In genomic region chr22:41793871-41794270, GRCh38 we compare ENCODE assay signal across 25 cellular contexts. TPM values are rescaled to one million over a fixed set of nuclear protein-coding genes. Genes with fewer than 3 reads are reported as not detected.
A peak's percentile ranks its signal among the peaks of the same experiment; 100 is the strongest.
DNase-seq lines count a peak whose midpoint lies in the region; ATAC-seq, FAIRE-seq and TF ChIP-seq lines count a peak whose summit lies in the region.
"Had no signal": no experiment of that assay in that cellular context is flagged by ENCODE, and none has a peak within 500 bp of the region (broad histone marks: within the 10 kb centered on the region; RNA-seq: fewer than 3 reads in every experiment).

No MANE protein-coding gene starts in this region.

- no peaks in the 10 kb centered on the region for H3K4me1 Mint-ChIP-seq in activated CD8-positive, alpha-beta T cell treated with anti-CD3 and anti-CD28 coated beads, Interleukin-2, amount 10 ng/mL, durations not matched to agents 7 days and 5 days (ENCODE audit: low read depth)
- H3K4me1 Mint-ChIP-seq in activated CD8-positive, alpha-beta T cell treated with anti-CD3 and anti-CD28 coated beads for 36 hours (ENCODE audit: low read depth): peaks cover 9% of the 10 kb centered on the region
- peaks cover under 1% of the 10 kb centered on the region for H3K4me1 Mint-ChIP-seq in CD14-positive monocyte
- peaks cover 9% of the 10 kb centered on the region for H3K4me1 Mint-ChIP-seq in stimulated activated effector memory CD8-positive, alpha-beta T cell treated with anti-CD3 and anti-CD28 coated beads, Interleukin-12 subunit alpha, Interleukin-12 subunit beta, amount 100 ng/mL, for 72 hours

- H3K9me3 ChIP-seq in left lung: no peaks in the 10 kb centered on the region
- H3K9me3 ChIP-seq: BLaER1, HAP-1 had no signal

- POLR2A ChIA-PET in activated CD8-positive, alpha-beta T cell treated with anti-CD3 and anti-CD28 coated beads, Interleukin-2, amount 10 ng/mL, durations not matched to agents 7 days and 5 days (lab: Charles Lee): no interaction called here
- POLR2A ChIA-PET in activated CD8-positive, alpha-beta T cell treated with anti-CD3 and anti-CD28 coated beads for 36 hours (lab: Charles Lee): interaction anchor here (1.6 kb wide), 1 partner anchor 12 kb away, joined by 6 read pairs; no protein-coding TSS in a partner anchor

- H3K36me3 Mint-ChIP-seq in activated CD8-positive, alpha-beta T cell treated with anti-CD3 and anti-CD28 coated beads, Interleukin-2, amount 10 ng/mL, durations not matched to agents 7 days and 5 days (ENCODE audit: low read depth): peaks cover 52% of the 10 kb centered on the region
- H3K36me3 Mint-ChIP-seq in activated CD8-positive, alpha-beta T cell treated with anti-CD3 and anti-CD28 coated beads for 36 hours (ENCODE audit: low read depth): peaks cover 8% of the 10 kb centered on the region
- H3K36me3 Mint-ChIP-seq in CD14-positive monocyte: peaks cover 40 to 42% of the 10 kb centered on the region in 2 donors
- peaks cover 72% of the 10 kb centered on the region for H3K36me3 Mint-ChIP-seq in stimulated activated effector memory CD8-positive, alpha-beta T cell treated with anti-CD3 and anti-CD28 coated beads, Interleukin-12 subunit alpha, Interleukin-12 subunit beta, amount 100 ng/mL, for 72 hours

- H3K27ac Mint-ChIP-seq in activated CD8-positive, alpha-beta T cell treated with anti-CD3 and anti-CD28 coated beads, Interleukin-2, amount 10 ng/mL, durations not matched to agents 7 days and 5 days: peak overlapping the region; percentile 2
- H3K27ac Mint-ChIP-seq in activated CD8-positive, alpha-beta T cell treated with anti-CD3 and anti-CD28 coated beads for 36 hours: no peak overlapping the region
- H3K27ac Mint-ChIP-seq in CD14-positive monocyte: no peak overlapping the region
- peak overlapping the region; percentile 3 for H3K27ac Mint-ChIP-seq in stimulated activated effector memory CD8-positive, alpha-beta T cell treated with anti-CD3 and anti-CD28 coated beads, Interleukin-12 subunit alpha, Interleukin-12 subunit beta, amount 100 ng/mL, for 72 hours
- H3K27ac Mint-ChIP-seq: B cell; CD4-positive, alpha-beta T cell; HFFc6 had no signal

- CTCF ChIA-PET in activated CD8-positive, alpha-beta T cell treated with anti-CD3 and anti-CD28 coated beads, Interleukin-2, amount 10 ng/mL, durations not matched to agents 7 days and 5 days (lab: Charles Lee): no interaction called here
- CTCF ChIA-PET in activated CD8-positive, alpha-beta T cell treated with anti-CD3 and anti-CD28 coated beads for 36 hours (lab: Charles Lee): no interaction called here

- no peaks in the 10 kb centered on the region for H3K4me1 ChIP-seq in left lung
- H3K4me1 ChIP-seq: HAP-1 had no signal

- no peak for ATAC-seq in activated CD8-positive, alpha-beta T cell treated with anti-CD3 and anti-CD28 coated beads, Interleukin-2, amount 10 ng/mL, durations not matched to agents 7 days and 5 days
- ATAC-seq in activated CD8-positive, alpha-beta T cell treated with anti-CD3 and anti-CD28 coated beads for 36 hours: no peak
- ATAC-seq in stimulated activated effector memory CD8-positive, alpha-beta T cell treated with anti-CD3 and anti-CD28 coated beads, Interleukin-12 subunit alpha, Interleukin-12 subunit beta, amount 100 ng/mL, for 72 hours: no peak
- ATAC-seq in HG02870 (IDR thresholded peaks at IDR 0.05; ENCODE audit: unreplicated experiment): no peak
- ATAC-seq in left lung: no peak
- ATAC-seq: GM12878 had no signal

- no peaks in the 10 kb centered on the region for H3K9me3 Mint-ChIP-seq in activated CD8-positive, alpha-beta T cell treated with anti-CD3 and anti-CD28 coated beads, Interleukin-2, amount 10 ng/mL, durations not matched to agents 7 days and 5 days (ENCODE audit: insufficient read depth)
- H3K9me3 Mint-ChIP-seq in activated CD8-positive, alpha-beta T cell treated with anti-CD3 and anti-CD28 coated beads for 36 hours: no peaks in the 10 kb centered on the region
- peaks cover 0 to 2% (median 0%) of the 10 kb centered on the region in 7 donors for H3K9me3 Mint-ChIP-seq in CD14-positive monocyte
- no peaks in the 10 kb centered on the region for H3K9me3 Mint-ChIP-seq in stimulated activated effector memory CD8-positive, alpha-beta T cell treated with anti-CD3 and anti-CD28 coated beads, Interleukin-12 subunit alpha, Interleukin-12 subunit beta, amount 100 ng/mL, for 72 hours
- H3K9me3 Mint-ChIP-seq: CD4-positive, alpha-beta T cell; CD8-positive, alpha-beta memory T cell; HFFc6 had no signal

- no peak for TF ChIP-seq CTCF in activated CD8-positive, alpha-beta T cell treated with anti-CD3 and anti-CD28 coated beads for 36 hours (IDR thresholded peaks at IDR 0.05)
- no peak for TF ChIP-seq CTCF in CD14-positive monocyte (IDR thresholded peaks at IDR 0.05)
- no peak for TF ChIP-seq CTCF in bronchial epithelial cell (IDR thresholded peaks at IDR 0.05; ENCODE audit: insufficient read depth, low read length, severe bottlenecking)
- no peak for TF ChIP-seq CTCF in left lung (IDR thresholded peaks at IDR 0.05)

- no peaks in the 10 kb centered on the region for H3K27me3 ChIP-seq in bronchial epithelial cell (ENCODE audit: control insufficient read depth, insufficient read depth, low read length)
- no peaks in the 10 kb centered on the region for H3K27me3 ChIP-seq in left lung
- H3K27me3 ChIP-seq: BLaER1 had no signal

- no peak overlapping the region for H3K4me3 ChIP-seq in bronchial epithelial cell (ENCODE audit: low read depth, low read length)
- H3K4me3 ChIP-seq in left lung: no peak overlapping the region
- H3K4me3 ChIP-seq: BLaER1, GM12878, HAP-1 had no signal

- peak; percentile 79 for FAIRE-seq in bronchial epithelial cell (lab: Jason Lieb, UNC)
- FAIRE-seq: A204.1, D721Med, GM12878, H54 had no signal

- H3K27ac ChIP-seq in left lung: no peak overlapping the region
- H3K27ac ChIP-seq: 22Rv1, BLaER1, C4-2B had no signal

- H3K27me3 Mint-ChIP-seq in activated CD8-positive, alpha-beta T cell treated with anti-CD3 and anti-CD28 coated beads, Interleukin-2, amount 10 ng/mL, durations not matched to agents 7 days and 5 days (ENCODE audit: low read depth): no peaks in the 10 kb centered on the region
- no peaks in the 10 kb centered on the region for H3K27me3 Mint-ChIP-seq in activated CD8-positive, alpha-beta T cell treated with anti-CD3 and anti-CD28 coated beads for 36 hours
- no peaks in the 10 kb centered on the region for H3K27me3 Mint-ChIP-seq in CD14-positive monocyte (ENCODE audit: low read depth in 3 of 3)
- H3K27me3 Mint-ChIP-seq: B cell; CD4-positive, alpha-beta T cell; CD8-positive, alpha-beta memory T cell had no signal

- H3K36me3 ChIP-seq in bronchial epithelial cell (ENCODE audit: control insufficient read depth, insufficient read depth, low read length): no peaks in the 10 kb centered on the region
- H3K36me3 ChIP-seq in left lung: no peaks in the 10 kb centered on the region
- H3K36me3 ChIP-seq: BLaER1, HAP-1 had no signal

- no peak for DNase-seq in activated CD8-positive, alpha-beta T cell treated with anti-CD3 and anti-CD28 coated beads, Interleukin-2, amount 10 ng/mL, durations not matched to agents 7 days and 5 days
- DNase-seq in activated CD8-positive, alpha-beta T cell treated with anti-CD3 and anti-CD28 coated beads for 36 hours: no peak
- DNase-seq in CD14-positive monocyte (ENCODE audit: low spot score) (peak; percentile 3), bronchial epithelial cell (ENCODE audit: low read depth) (no peak), left lung (no peak)
- no peak for DNase-seq in stimulated activated effector memory CD8-positive, alpha-beta T cell treated with anti-CD3 and anti-CD28 coated beads, Interleukin-12 subunit alpha, Interleukin-12 subunit beta, amount 100 ng/mL, for 72 hours (ENCODE audit: low spot score in 2 of 2)
- no peak for DNase-seq in activated CD4-positive, CD25-positive, alpha-beta regulatory T cell (lab: John Stamatoyannopoulos, UW)
- DNase-seq: CD4-positive, alpha-beta T cell; CD8-positive, alpha-beta memory T cell; DMS 273 treated with DMSO at 0.1 percent for 48 hours; DMS79; EL; GDM1; GOT3; HFFc6 had no signal

- no peak overlapping the region for H3K4me3 Mint-ChIP-seq in activated CD8-positive, alpha-beta T cell treated with anti-CD3 and anti-CD28 coated beads, Interleukin-2, amount 10 ng/mL, durations not matched to agents 7 days and 5 days
- H3K4me3 Mint-ChIP-seq in activated CD8-positive, alpha-beta T cell treated with anti-CD3 and anti-CD28 coated beads for 36 hours: no peak overlapping the region
- H3K4me3 Mint-ChIP-seq in CD14-positive monocyte: no peak overlapping the region
- H3K4me3 Mint-ChIP-seq in stimulated activated effector memory CD8-positive, alpha-beta T cell treated with anti-CD3 and anti-CD28 coated beads, Interleukin-12 subunit alpha, Interleukin-12 subunit beta, amount 100 ng/mL, for 72 hours: no peak overlapping the region
- H3K4me3 Mint-ChIP-seq: B cell; CD4-positive, alpha-beta T cell; CD8-positive, alpha-beta memory T cell; HFFc6 had no signal

- intact Hi-C loops in activated CD8-positive, alpha-beta T cell treated with anti-CD3 and anti-CD28 coated beads for 36 hours (cut with micrococcal nuclease): no loop called here
- intact Hi-C loops in CD14-positive monocyte (cut with micrococcal nuclease): no loop called here
- intact Hi-C loops in left lung (cut with DNase I): no loop called here

RNA-seq across cellular contexts. Expression of gene CCDC134, which starts 6.6 kb away (rescaled TPM):
- total RNA-seq in activated CD8-positive, alpha-beta T cell treated with anti-CD3 and anti-CD28 coated beads, Interleukin-2, amount 10 ng/mL, durations not matched to agents 7 days and 5 days: 10 to 100 TPM; 20.3 to 20.9 TPM
- total RNA-seq in activated CD8-positive, alpha-beta T cell treated with anti-CD3 and anti-CD28 coated beads for 36 hours: 10 to 100 TPM; 15.2 to 15.9 TPM
- 1 to 10 TPM; 2.1 to 2.4 TPM for polyA plus RNA-seq in CD14-positive monocyte
- total RNA-seq in bronchial epithelial cell (5.4 and 6.1 TPM in 2 replicates), left lung (10 to 100 TPM in 1 of 2 donors, 1 to 10 TPM in 1; 9.7 to 14.1 TPM)

RNA-seq across cellular contexts. Expression of gene SREBF2, which starts 39.0 kb away (rescaled TPM):
- 10 to 100 TPM; 93.0 to 93.7 TPM for total RNA-seq in activated CD8-positive, alpha-beta T cell treated with anti-CD3 and anti-CD28 coated beads, Interleukin-2, amount 10 ng/mL, durations not matched to agents 7 days and 5 days
- 10 to 100 TPM; 87.1 to 92.9 TPM for total RNA-seq in activated CD8-positive, alpha-beta T cell treated with anti-CD3 and anti-CD28 coated beads for 36 hours
- polyA plus RNA-seq in CD14-positive monocyte: 10 to 100 TPM; 22.2 to 25.1 TPM
- total RNA-seq in bronchial epithelial cell (44.2 and 66.4 TPM in 2 replicates), left lung (100 to 1,000 TPM; 130 to 162 TPM)

Comparison
In these comparisons a context has a peak if more than half of its experiments do, and no peak if none do; other contexts are left out.
1. H3K27ac Mint-ChIP-seq: peak in activated CD8-positive, alpha-beta T cell treated with anti-CD3 and anti-CD28 coated beads, Interleukin-2, amount 10 ng/mL, durations not matched to agents 7 days and 5 days (single experiment) and stimulated activated effector memory CD8-positive, alpha-beta T cell treated with anti-CD3 and anti-CD28 coated beads, Interleukin-12 subunit alpha, Interleukin-12 subunit beta, amount 100 ng/mL, for 72 hours (single experiment); none in activated CD8-positive, alpha-beta T cell treated with anti-CD3 and anti-CD28 coated beads for 36 hours (single experiment) and CD14-positive monocyte (0 of 7).